In the genomic region with DNA sequence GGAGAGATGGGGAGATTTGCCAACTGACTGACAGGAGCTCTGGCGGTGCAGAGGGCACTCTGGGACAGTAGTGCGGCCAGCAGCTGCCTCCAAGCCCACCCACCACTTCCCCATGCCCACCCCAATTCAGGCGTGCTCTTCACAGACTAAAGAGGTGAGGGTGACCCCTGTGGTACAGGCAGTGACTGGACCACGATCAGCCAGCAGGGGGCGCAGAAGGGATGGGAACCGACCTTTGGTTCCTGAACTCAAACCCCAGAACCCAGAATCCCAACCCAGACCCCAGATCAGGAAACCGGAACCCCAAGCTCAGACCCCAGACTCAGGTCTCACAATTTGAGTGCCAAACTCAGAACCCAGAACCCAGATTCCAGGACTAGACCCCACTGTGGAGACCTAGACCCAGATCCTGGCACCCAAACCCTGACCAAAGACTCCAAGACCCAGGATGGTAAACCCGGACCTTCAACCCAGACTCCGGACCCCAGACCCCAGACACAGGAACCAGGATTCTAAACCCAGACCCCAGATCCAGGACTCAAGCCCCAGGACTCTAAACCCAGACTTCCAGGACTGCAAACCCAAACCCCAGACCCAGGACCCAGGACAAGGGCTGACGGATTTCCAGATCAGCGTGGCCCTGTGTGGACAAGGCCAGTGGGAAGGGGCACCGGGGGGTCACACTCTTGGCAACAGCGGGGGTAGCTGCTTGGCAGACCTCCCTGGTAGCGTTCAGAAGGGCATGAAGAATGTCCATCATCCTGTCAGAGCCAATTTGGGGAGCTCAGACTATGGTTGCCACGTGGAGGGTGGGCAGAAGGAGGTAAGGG, we compare ENCODE assay signal across 8 cellular contexts. TPM values are rescaled to one million over a fixed set of nuclear protein-coding genes. Genes with fewer than 3 reads are reported as not detected.
DNase-seq lines count a peak whose midpoint lies in the region; ATAC-seq, FAIRE-seq and TF ChIP-seq lines count a peak whose summit lies in the region.

No MANE protein-coding gene starts in this region.

- no peaks in the 10 kb centered on the region for H3K9me3 ChIP-seq in A549

- intact Hi-C loops in posterior cingulate gyrus (cut with DNase I) = loop anchor here (1.0 to 2.0 kb wide), 2 partner anchors 28 to 42 kb away; no protein-coding TSS in a partner anchor

- no peaks in the 10 kb centered on the region for H3K27me3 Mint-ChIP-seq in type B pancreatic cell

- H3K4me1 ChIP-seq in A549 = no peaks in the 10 kb centered on the region

- no peak overlapping the region for H3K27ac ChIP-seq in A549
- peak overlapping the region; percentile 58 for H3K27ac ChIP-seq in RWPE1

- FAIRE-seq in A549 (lab: Jason Lieb, UNC) = no peak

- POLR2A ChIA-PET in A549 (lab: Yijun Ruan, JAX) (no interaction called here), RWPE1 (lab: Yijun Ruan, JAX; ENCODE audit: low non-redundant PET) (no interaction called here)

- TF ChIP-seq EP300 in A549 (IDR thresholded peaks at IDR 0.05) = no peak

- 31% methylated on average over 6 of the region's 15 CpGs for WGBS in A549 (ENCODE audit: missing lambda C conversion rate)

- no peak overlapping the region for H3K4me2 ChIP-seq in A549

- in situ Hi-C loops in GM13976 (cut with MboI; ENCODE audit: low sequenced_read_pairs, unreplicated experiment) = no loop called here

- no peak overlapping the region for H3K4me3 ChIP-seq in A549

- ATAC-seq in A549 = peak; percentile 57 to 86; a peak in 3 of 6 replicates
- ATAC-seq in HG03520 (IDR thresholded peaks at IDR 0.05; ENCODE audit: unreplicated experiment) = no peak

- peak; percentile 68 to 74 for TF ChIP-seq RAD21 in A549 (conservative IDR thresholded peaks at IDR 0.05 in 1 of 2, IDR thresholded peaks at IDR 0.05 in 1 of 2)

- CTCF ChIA-PET in A549 (lab: Yijun Ruan, JAX) (interaction anchor here (0.6 to 3.8 kb wide), 32 partner anchors 10 to 424 kb away, joined by 3 to 45 read pairs (median 4); partner anchors contain the start of gene PTH1R), RWPE1 (lab: Yijun Ruan, JAX) (interaction anchor here (0.6 to 0.9 kb wide), 6 partner anchors 12 to 503 kb away, joined by 3 to 6 read pairs (median 3); no protein-coding TSS in a partner anchor)

- DNase-seq in A549 (ENCODE audit: low read depth in 1 of 2, low spot score in 1 of 2) (peak; percentile 28 to 51), GM13976 (ENCODE audit: low spot score) (peak; percentile 88), RWPE1 (ENCODE audit: low spot score) (peak; percentile 39), activated gamma-delta T cell treated with Interleukin-2 at 50 U/mL for 16 hours (peak; percentile 86), globus pallidus (ENCODE audit: low spot score) (peak; percentile 36), posterior cingulate gyrus (peak; percentile 47 to 96 (median 86)), type B pancreatic cell (ENCODE audit: extremely low spot score, unreplicated experiment) (no peak)

- H3K4me1 Mint-ChIP-seq in type B pancreatic cell (ENCODE audit: unreplicated experiment) = peaks cover 37% of the 10 kb centered on the region

- no peaks in the 10 kb centered on the region for H3K36me3 Mint-ChIP-seq in type B pancreatic cell

- TF ChIP-seq CTCF in A549 (IDR thresholded peaks at IDR 0.05) (peak; percentile 75), GM13976 (IDR thresholded peaks at IDR 0.05; ENCODE audit: borderline replicate concordance, control extremely low read depth, extremely low read depth, insufficient read depth, missing control alignments) (peak; percentile 94), RWPE1 (conservative IDR thresholded peaks at IDR 0.05; ENCODE audit: low read depth) (peak; percentile 78), type B pancreatic cell (conservative IDR thresholded peaks at IDR 0.05) (peak; percentile 93)

- no peaks in the 10 kb centered on the region for H3K9me3 Mint-ChIP-seq in type B pancreatic cell

- no peak overlapping the region for H3K4me3 Mint-ChIP-seq in type B pancreatic cell

- no peak overlapping the region for H3K27ac Mint-ChIP-seq in type B pancreatic cell

- no peak for TF ChIP-seq POLR2A in A549 (IDR thresholded peaks at IDR 0.05; ENCODE audit: low read length)

TF ChIP-seq in A549, 52 proteins besides CTCF, POLR2A, EP300 and RAD21:
- TF ChIP-seq TP53 (CRISPR knock-in tag; IDR thresholded peaks at IDR 0.05) (no peak), SMC3 (IDR thresholded peaks at IDR 0.05) (peak; percentile 75)

RNA-seq across cellular contexts. Expression of gene MYL3, which starts 3.7 kb away (rescaled TPM):
- not detected in 2 replicates for polyA plus RNA-seq in A549 (2011; rRNA removed)
- polyA plus RNA-seq in A549 (2012; cell fraction: cytosol; rRNA removed) = 0.09 and 0.13 TPM in 2 replicates
- polyA plus RNA-seq in A549 (2012; cell fraction: nucleus; rRNA removed) = not detected in 2 replicates
- 0.25 TPM in 1 of 3 replicates, not detected in the others for polyA plus RNA-seq in A549 (2017; fragmentation: RNase III; extraction: RNeasy Plus Mini Kit Qiagen cat#74134 plus additional on column Dnase treatment)
- polyA minus RNA-seq in A549 (2011; rRNA and poly(A)+ RNA removed) = not detected in 2 replicates
- 5.4 and 20.8 TPM in 2 replicates for total RNA-seq in type B pancreatic cell (ENCODE audit: low replicate concordance)

RNA-seq across cellular contexts. Expression of gene PTH1R, which starts 10.6 kb away (rescaled TPM):
- polyA plus RNA-seq in A549 (2011; rRNA removed) = 0.20 and 0.45 TPM in 2 replicates
- polyA plus RNA-seq in A549 (2012; cell fraction: cytosol; rRNA removed) = 0.63 and 0.83 TPM in 2 replicates
- 1.7 and 2.2 TPM in 2 replicates for polyA plus RNA-seq in A549 (2012; cell fraction: nucleus; rRNA removed)
- 0.53 to 0.76 TPM (median 0.54 TPM) in 3 replicates for polyA plus RNA-seq in A549 (2017; fragmentation: RNase III; extraction: RNeasy Plus Mini Kit Qiagen cat#74134 plus additional on column Dnase treatment)
- polyA minus RNA-seq in A549 (2011; rRNA and poly(A)+ RNA removed) = 0.24 and 0.87 TPM in 2 replicates
- 63.0 and 83.1 TPM in 2 replicates for total RNA-seq in type B pancreatic cell (ENCODE audit: low replicate concordance)
